17 cellular contexts compared by ENCODE assay signal in genomic region chr6:131348572-131348971, GRCh38.
"Had no signal": no experiment of that assay in that cellular context is flagged by ENCODE, and none has a peak within 500 bp of the region (broad histone marks: within the 10 kb centered on the region; RNA-seq: fewer than 3 reads in every experiment).

No MANE protein-coding gene starts in this region.

- H3K4me3 Mint-ChIP-seq: natural killer cell; neural crest cell; stimulated activated memory B cell treated with anti-CD40 and anti-IgM and Interleukin-4, amounts not matched to agents 10 μg/mL and 1 μg/mL and 100 μg/mL, for 72 hours had no signal

- H3K4me1 Mint-ChIP-seq: natural killer cell had no signal

- H3K36me3 Mint-ChIP-seq: natural killer cell; stimulated activated memory B cell treated with anti-CD40 and anti-IgM and Interleukin-4, amounts not matched to agents 10 μg/mL and 1 μg/mL and 100 μg/mL, for 72 hours had no signal

- H3K27ac Mint-ChIP-seq: natural killer cell; progenitor cell of endocrine pancreas; stimulated activated memory B cell treated with anti-CD40 and anti-IgM and Interleukin-4, amounts not matched to agents 10 μg/mL and 1 μg/mL and 100 μg/mL, for 72 hours had no signal

- H3K27me3 Mint-ChIP-seq: stimulated activated memory B cell treated with anti-CD40 and anti-IgM and Interleukin-4, amounts not matched to agents 10 μg/mL and 1 μg/mL and 100 μg/mL, for 72 hours had no signal

- H3K9me3 ChIP-seq: colonic mucosa, heart left ventricle, pancreas, stomach, thoracic aorta, transverse colon had no signal

- H3K27me3 ChIP-seq: colonic mucosa, heart left ventricle, pancreas, stomach, transverse colon had no signal

- H3K36me3 ChIP-seq: colonic mucosa, heart left ventricle, pancreas, stomach, thoracic aorta, transverse colon had no signal

- H3K4me1 ChIP-seq: colonic mucosa, heart left ventricle, pancreas, stomach, transverse colon had no signal

- H3K9me3 Mint-ChIP-seq: natural killer cell; neural crest cell; stimulated activated memory B cell treated with anti-CD40 and anti-IgM and Interleukin-4, amounts not matched to agents 10 μg/mL and 1 μg/mL and 100 μg/mL, for 72 hours had no signal

- ATAC-seq: heart left ventricle, natural killer cell, pancreas, right cardiac atrium had no signal

- H3K27ac ChIP-seq: colonic mucosa, heart left ventricle, pancreas, stomach, thoracic aorta, transverse colon had no signal

- DNase-seq: colonic mucosa; effector CD8-positive, alpha-beta T cell; heart left ventricle; hippocampal formation; kidney glomerular epithelial cell; natural killer cell; occipital lobe; pancreas; right cardiac atrium; stimulated activated CD4-positive, alpha-beta T cell treated with anti-CD3 and anti-CD28 coated beads, Interleukin-4, amount 100 ng/mL, for 24 hours; stomach; substantia nigra; transverse colon had no signal

- H3K4me3 ChIP-seq: colonic mucosa, heart left ventricle, pancreas, stomach, thoracic aorta, transverse colon had no signal
